8 cellular contexts compared by ENCODE assay signal in the genomic region with DNA sequence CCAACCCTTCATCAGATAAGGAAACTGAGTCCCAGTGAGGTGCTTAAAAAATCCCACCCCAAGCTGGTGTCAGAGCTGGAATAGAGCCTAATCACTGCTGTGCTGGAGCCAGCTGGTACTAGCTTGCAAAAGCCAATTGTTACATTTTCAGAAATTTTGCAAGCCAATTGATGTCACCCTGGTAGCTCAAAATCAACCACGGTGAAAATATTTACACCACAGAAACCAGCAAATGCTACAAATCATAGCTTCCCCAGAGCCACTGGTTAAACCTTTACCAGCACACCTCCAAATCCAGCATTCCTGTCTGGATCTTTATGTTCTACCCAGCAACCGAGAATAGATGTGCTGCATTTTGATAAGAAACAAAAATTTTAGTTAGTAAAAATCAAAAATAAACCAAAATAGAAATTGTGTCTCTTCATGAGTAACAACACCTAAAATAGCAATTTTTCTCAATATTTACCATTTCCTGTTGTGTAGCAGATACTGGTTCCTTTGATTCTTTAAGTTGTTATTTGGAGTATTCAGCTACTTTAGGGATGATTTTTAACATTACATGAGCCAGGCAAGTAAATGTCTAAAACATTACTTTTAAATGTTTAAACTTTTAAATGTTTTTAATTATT. TPM values are rescaled to one million over a fixed set of nuclear protein-coding genes. Genes with fewer than 3 reads are reported as not detected.
DNase-seq lines count a peak whose midpoint lies in the region; ATAC-seq and TF ChIP-seq lines count a peak whose summit lies in the region.

No MANE protein-coding gene starts in this region.

- H3K27me3 ChIP-seq in GM06990 (replicated peaks; ENCODE audit: control insufficient read depth, insufficient read depth, low read length) (no peaks in the 10 kb centered on the region), neuron (ENCODE audit: insufficient read depth, low read length) (no peaks in the 10 kb centered on the region)

- peaks cover 37% of the 10 kb centered on the region for H3K4me1 ChIP-seq in neuron (ENCODE audit: insufficient read depth, low read length)

- H3K36me3 ChIP-seq in GM06990 (ENCODE audit: control insufficient read depth, insufficient read depth, low read length) (no peaks in the 10 kb centered on the region), neuron (ENCODE audit: insufficient read depth, low read length) (no peaks in the 10 kb centered on the region)

- ATAC-seq in GM21528 (IDR thresholded peaks at IDR 0.05; ENCODE audit: low FRiP score, unreplicated experiment), result peak; percentile 75

- H2AFZ ChIP-seq in neuron (ENCODE audit: low read depth, low read length), result no peak overlapping the region

- H3K4me3 ChIP-seq in GM06990 (replicated peaks; ENCODE audit: low read depth, low read length) (peak overlapping the region; percentile 5), choroid plexus epithelial cell (ENCODE audit: low read depth, low read length) (peak overlapping the region; percentile 25), neuron (ENCODE audit: low read length) (peak overlapping the region; percentile 17)

- TF ChIP-seq CTCF in GM06990 (IDR thresholded peaks at IDR 0.05; ENCODE audit: insufficient read depth, low read length, poor library complexity, severe bottlenecking), result no peak
- TF ChIP-seq CTCF in choroid plexus epithelial cell (conservative IDR thresholded peaks at IDR 0.05; ENCODE audit: low read depth, low read length), result no peak

- peak; percentile 26 for DNase-seq in GM06990 (ENCODE audit: extremely low read depth, insufficient read length)
- peak; percentile 3 for DNase-seq in HT1080 (ENCODE audit: low read depth)
- DNase-seq in choroid plexus epithelial cell (ENCODE audit: low read depth), result peak; percentile 90
- no peak for DNase-seq in germinal center (ENCODE audit: low spot score)
- DNase-seq in HPDE6-E6E7 (ENCODE audit: extremely low spot score), result no peak
- DNase-seq in activated CD4-positive, alpha-beta T cell treated with anti-CD3 and anti-CD28 coated beads for 4 hours, result no peak

- H3K9me3 ChIP-seq in neuron (ENCODE audit: low read length), result no peaks in the 10 kb centered on the region

RNA-seq across cellular contexts. Expression of gene LCA5, which starts 7.2 kb away (rescaled TPM):
- 0.33 and 0.37 TPM in 2 replicates for total RNA-seq in HT1080 (2014; rRNA removed; shearing (Covaris generic))
- polyA plus RNA-seq in HT1080 (2015; cell fraction: cytosol; rRNA removed), result 1.5 and 2.2 TPM in 2 replicates
- polyA plus RNA-seq in HT1080 (2015; cell fraction: nucleus; rRNA removed), result 2.2 and 2.8 TPM in 2 replicates

Comparison
In these comparisons a context has a peak if more than half of its experiments do, and no peak if none do; other contexts are left out.
1. DNase-seq: peak in GM06990 (single experiment), HT1080 (single experiment) and choroid plexus epithelial cell (single experiment); none in germinal center (single experiment), HPDE6-E6E7 (single experiment) and activated CD4-positive, alpha-beta T cell treated with anti-CD3 and anti-CD28 coated beads for 4 hours (0 of 2).
2. Peak in every context shown above with its lines, with median percentiles within 50 percentile points of each other: H3K4me3 ChIP-seq.